ENCODE assay signal across 19 cellular contexts in the genomic region with DNA sequence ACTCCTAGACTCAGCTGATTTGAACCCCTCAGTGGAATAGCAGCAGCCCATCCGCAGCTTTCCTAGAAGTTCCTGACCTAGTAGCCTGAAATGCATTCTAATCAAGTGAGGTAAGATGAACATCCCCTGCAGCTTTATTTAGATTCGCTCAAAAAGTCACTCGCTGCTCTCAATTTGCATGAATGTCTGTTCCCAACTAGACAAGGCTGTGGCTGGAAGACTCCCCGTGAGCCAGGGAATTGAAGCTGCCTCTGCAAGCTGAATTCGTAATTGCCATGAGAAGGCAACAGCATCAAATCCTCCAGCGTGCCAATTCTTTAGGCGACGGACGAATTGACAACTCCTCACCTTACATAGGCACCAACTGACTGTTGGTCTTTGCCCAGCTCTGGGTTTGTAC. TPM values are rescaled to one million over a fixed set of nuclear protein-coding genes. Genes with fewer than 3 reads are reported as not detected.
"Had no signal": no experiment of that assay in that cellular context is flagged by ENCODE, and none has a peak within 500 bp of the region (broad histone marks: within the 10 kb centered on the region; RNA-seq: fewer than 3 reads in every experiment).

No MANE protein-coding gene starts in this region.

- H3K27ac ChIP-seq: left ventricle myocardium inferior, lower lobe of right lung, spleen had no signal

- H3K36me3 ChIP-seq: left ventricle myocardium inferior, lower lobe of right lung, spleen had no signal

- H3K27me3 Mint-ChIP-seq: stimulated activated naive CD8-positive, alpha-beta T cell treated with anti-CD3 and anti-CD28 coated beads, Interleukin-15, amount 100 ng/mL, for 72 hours had no signal

- ATAC-seq: esophagus mucosa; left cardiac atrium; lower lobe of right lung; sciatic nerve; stimulated activated memory B cell treated with anti-CD40 and anti-IgM and Interleukin-4, amounts not matched to agents 10 μg/mL and 1 μg/mL and 100 μg/mL, for 72 hours; stimulated activated naive CD8-positive, alpha-beta T cell treated with anti-CD3 and anti-CD28 coated beads, Interleukin-15, amount 100 ng/mL, for 72 hours had no signal

- H3K9me3 Mint-ChIP-seq: immature natural killer cell; memory B cell; nephron; stimulated activated memory B cell treated with anti-CD40 and anti-IgM and Interleukin-4, amounts not matched to agents 10 μg/mL and 1 μg/mL and 100 μg/mL, for 72 hours; stimulated activated naive CD8-positive, alpha-beta T cell treated with anti-CD3 and anti-CD28 coated beads, Interleukin-15, amount 100 ng/mL, for 72 hours had no signal

- H3K4me3 Mint-ChIP-seq: immature natural killer cell; memory B cell; nephron; stimulated activated memory B cell treated with anti-CD40 and anti-IgM and Interleukin-4, amounts not matched to agents 10 μg/mL and 1 μg/mL and 100 μg/mL, for 72 hours; stimulated activated naive CD8-positive, alpha-beta T cell treated with anti-CD3 and anti-CD28 coated beads, Interleukin-15, amount 100 ng/mL, for 72 hours had no signal

- H3K27ac Mint-ChIP-seq: immature natural killer cell; memory B cell; naive B cell; nephron; stimulated activated memory B cell treated with anti-CD40 and anti-IgM and Interleukin-4, amounts not matched to agents 10 μg/mL and 1 μg/mL and 100 μg/mL, for 72 hours; stimulated activated naive CD8-positive, alpha-beta T cell treated with anti-CD3 and anti-CD28 coated beads, Interleukin-15, amount 100 ng/mL, for 72 hours had no signal

- H3K4me1 ChIP-seq: left ventricle myocardium inferior, lower lobe of right lung, spleen had no signal

- H3K9me3 ChIP-seq: left ventricle myocardium inferior, lower lobe of right lung, spleen had no signal

- DNase-seq: effector memory CD4-positive, alpha-beta T cell; immature natural killer cell; kidney; left cardiac atrium; left ventricle myocardium inferior; lower lobe of right lung; midbrain; naive B cell; spleen; stimulated activated CD4-positive, alpha-beta T cell treated with anti-CD3 and anti-CD28 coated beads, Interleukin-15, amount 100 ng/mL, for 24 hours; stimulated activated CD4-positive, alpha-beta T cell treated with anti-CD3 and anti-CD28 coated beads, Interleukin-1b, Interleukin-23, amount 100 ng/mL, for 48 hours; stimulated activated CD4-positive, alpha-beta T cell treated with anti-CD3 and anti-CD28 coated beads, Interleukin-4, amount 100 ng/mL, for 24 hours; stimulated activated naive CD8-positive, alpha-beta T cell treated with anti-CD3 and anti-CD28 coated beads, Interleukin-15, amount 100 ng/mL, for 72 hours; trophoblast cell had no signal

- H3K4me3 ChIP-seq: left ventricle myocardium inferior, lower lobe of right lung, spleen had no signal

- H3K4me1 Mint-ChIP-seq: immature natural killer cell; memory B cell; naive B cell; stimulated activated memory B cell treated with anti-CD40 and anti-IgM and Interleukin-4, amounts not matched to agents 10 μg/mL and 1 μg/mL and 100 μg/mL, for 72 hours; stimulated activated naive CD8-positive, alpha-beta T cell treated with anti-CD3 and anti-CD28 coated beads, Interleukin-15, amount 100 ng/mL, for 72 hours had no signal

- H3K36me3 Mint-ChIP-seq: immature natural killer cell; memory B cell; naive B cell; stimulated activated memory B cell treated with anti-CD40 and anti-IgM and Interleukin-4, amounts not matched to agents 10 μg/mL and 1 μg/mL and 100 μg/mL, for 72 hours had no signal

RNA-seq across cellular contexts. Expression of gene SCN3B, which starts 17.1 kb away (rescaled TPM):
- polyA plus RNA-seq: immature natural killer cell had no signal
